7 cellular contexts compared by ENCODE assay signal in genomic region chr11:85628771-85629341, GRCh38. TPM values are rescaled to one million over a fixed set of nuclear protein-coding genes. Genes with fewer than 3 reads are reported as not detected.
DNase-seq lines count a peak whose midpoint lies in the region; ATAC-seq and TF ChIP-seq lines count a peak whose summit lies in the region.

No MANE protein-coding gene starts in this region.

- no peaks in the 10 kb centered on the region for H3K9me3 ChIP-seq in SU-DHL-6 (ENCODE audit: insufficient read depth, low read length)
- no peaks in the 10 kb centered on the region for H3K9me3 ChIP-seq in endocrine pancreas (ENCODE audit: control insufficient read depth, low read length)

- peak overlapping the region; percentile 76 for H2AFZ ChIP-seq in SU-DHL-6 (ENCODE audit: low read depth, low read length, severe bottlenecking)

- no peak for TF ChIP-seq CTCF in SU-DHL-6 (IDR thresholded peaks at IDR 0.05; ENCODE audit: insufficient read depth, low read length, poor library complexity, severe bottlenecking)

- H3K27ac Mint-ChIP-seq in natural killer cell treated with Interleukin-12 subunit alpha and Interleukin-12 subunit beta and Interleukin-15 and Interleukin-18, amount 100 ng/mL, for 72 hours: peak overlapping the region; percentile 82 to 91

- no peaks in the 10 kb centered on the region for H3K27me3 ChIP-seq in SU-DHL-6 (ENCODE audit: low read length)
- H3K27me3 ChIP-seq in endocrine pancreas (ENCODE audit: control insufficient read depth, insufficient read depth, low read length): no peaks in the 10 kb centered on the region

- H3K79me2 ChIP-seq in SU-DHL-6 (ENCODE audit: insufficient read depth, low read length): peaks cover 39% of the 10 kb centered on the region

- H3K9me3 Mint-ChIP-seq in natural killer cell treated with Interleukin-12 subunit alpha and Interleukin-12 subunit beta and Interleukin-15 and Interleukin-18, amount 100 ng/mL, for 72 hours: no peaks in the 10 kb centered on the region

- H3K4me3 Mint-ChIP-seq in natural killer cell treated with Interleukin-12 subunit alpha and Interleukin-12 subunit beta and Interleukin-15 and Interleukin-18, amount 100 ng/mL, for 72 hours: peak overlapping the region; percentile 97

- H3K9me2 ChIP-seq in SU-DHL-6 (replicated peaks; ENCODE audit: insufficient read depth, low read length): no peaks in the 10 kb centered on the region

- peaks cover 2 to 12% of the 10 kb centered on the region in 2 donors for H3K27me3 Mint-ChIP-seq in natural killer cell treated with Interleukin-12 subunit alpha and Interleukin-12 subunit beta and Interleukin-15 and Interleukin-18, amount 100 ng/mL, for 72 hours

- no peaks in the 10 kb centered on the region for H3K36me3 Mint-ChIP-seq in natural killer cell treated with Interleukin-12 subunit alpha and Interleukin-12 subunit beta and Interleukin-15 and Interleukin-18, amount 100 ng/mL, for 72 hours

- peaks cover 17 to 18% of the 10 kb centered on the region in 2 donors for H3K4me1 Mint-ChIP-seq in natural killer cell treated with Interleukin-12 subunit alpha and Interleukin-12 subunit beta and Interleukin-15 and Interleukin-18, amount 100 ng/mL, for 72 hours (ENCODE audit: low read depth in 2 of 2)

- peak overlapping the region; percentile 94 for H3K4me2 ChIP-seq in SU-DHL-6 (ENCODE audit: low read depth, low read length, poor library complexity, severe bottlenecking)

- peak overlapping the region; percentile 72 for H3K9ac ChIP-seq in SU-DHL-6 (ENCODE audit: low read length)
- peak overlapping the region; percentile 71 for H3K9ac ChIP-seq in endocrine pancreas (ENCODE audit: control insufficient read depth, insufficient read depth, low read length)

- H3K4me1 ChIP-seq in endocrine pancreas (ENCODE audit: control insufficient read depth, insufficient read depth, low read length): peaks cover 11% of the 10 kb centered on the region

- peak overlapping the region; percentile 23 for H3K27ac ChIP-seq in SU-DHL-6 (ENCODE audit: low read depth, low read length)

- peak overlapping the region; percentile 79 for H3K4me3 ChIP-seq in SU-DHL-6 (ENCODE audit: insufficient read depth, low read length, poor library complexity, severe bottlenecking)
- H3K4me3 ChIP-seq in endocrine pancreas (ENCODE audit: control insufficient read depth, insufficient read depth, low read length): peak overlapping the region; percentile 98

- DNase-seq in natural killer cell treated with Interleukin-12 subunit alpha and Interleukin-12 subunit beta and Interleukin-15 and Interleukin-18, amount 100 ng/mL, for 72 hours (ENCODE audit: low spot score): peak; percentile 65
- DNase-seq in NCI-H1048 (lab: John Stamatoyannopoulos, UW): no peak
- DNase-seq in NCI-H1092 (lab: John Stamatoyannopoulos, UW): no peak

- H4K20me1 ChIP-seq in SU-DHL-6 (ENCODE audit: low read depth, low read length): no peaks in the 10 kb centered on the region

- H3K36me3 ChIP-seq in SU-DHL-6 (ENCODE audit: low read length) (peaks cover 18% of the 10 kb centered on the region), endocrine pancreas (ENCODE audit: control insufficient read depth, insufficient read depth, low read length) (no peaks in the 10 kb centered on the region)

- ATAC-seq in GM18907 (IDR thresholded peaks at IDR 0.05; ENCODE audit: unreplicated experiment) (peak; percentile 15), HG02798 (IDR thresholded peaks at IDR 0.05; ENCODE audit: poor library complexity, unreplicated experiment) (peak; percentile 10)
- ATAC-seq in natural killer cell treated with Interleukin-12 subunit alpha and Interleukin-12 subunit beta and Interleukin-15 and Interleukin-18, amount 100 ng/mL, for 72 hours: no peak

- H3F3A ChIP-seq in SU-DHL-6 (ENCODE audit: insufficient read depth): no peaks in the 10 kb centered on the region

RNA-seq across cellular contexts. Expression of gene TMEM126B, which starts 0.5 kb away (rescaled TPM):
- 10 to 100 TPM; 43.0 to 43.9 TPM for total RNA-seq in natural killer cell treated with Interleukin-12 subunit alpha and Interleukin-12 subunit beta and Interleukin-15 and Interleukin-18, amount 100 ng/mL, for 72 hours

RNA-seq across cellular contexts. Expression of gene DLG2, which starts 1.7 kb away (rescaled TPM):
- total RNA-seq in natural killer cell treated with Interleukin-12 subunit alpha and Interleukin-12 subunit beta and Interleukin-15 and Interleukin-18, amount 100 ng/mL, for 72 hours: 1 to 10 TPM; 1.1 to 1.7 TPM

RNA-seq across cellular contexts. Expression of gene TMEM126A, which starts 18.9 kb away (rescaled TPM):
- total RNA-seq in natural killer cell treated with Interleukin-12 subunit alpha and Interleukin-12 subunit beta and Interleukin-15 and Interleukin-18, amount 100 ng/mL, for 72 hours: 10 to 100 TPM; 33.0 to 46.3 TPM

RNA-seq across cellular contexts. Expression of gene CREBZF, which starts 36.1 kb away (rescaled TPM):
- 10 to 100 TPM; 46.1 to 84.6 TPM for total RNA-seq in natural killer cell treated with Interleukin-12 subunit alpha and Interleukin-12 subunit beta and Interleukin-15 and Interleukin-18, amount 100 ng/mL, for 72 hours

RNA-seq across cellular contexts. Expression of gene CCDC89, which starts 57.1 kb away (rescaled TPM):
- total RNA-seq in natural killer cell treated with Interleukin-12 subunit alpha and Interleukin-12 subunit beta and Interleukin-15 and Interleukin-18, amount 100 ng/mL, for 72 hours: 1 to 10 TPM; 1.6 to 1.7 TPM

Comparison
In these comparisons a context has a peak if more than half of its experiments do, and no peak if none do; other contexts are left out.
1. ATAC-seq: peak in GM18907 (single experiment) and HG02798 (single experiment); none in natural killer cell treated with Interleukin-12 subunit alpha and Interleukin-12 subunit beta and Interleukin-15 and Interleukin-18, amount 100 ng/mL, for 72 hours (0 of 2).